1 cellular context compared by ENCODE assay signal in genomic region chr16:81767987-81768592, GRCh38.
TF ChIP-seq lines count a peak whose summit lies in the region.

No MANE protein-coding gene starts in this region.

TF ChIP-seq in HepG2, 621 proteins besides CTCF, POLR2A, EP300 and RAD21 (continued from another document and continues in another):
- no peak for TF ChIP-seq ZSCAN5A (CRISPR knock-in tag; IDR thresholded peaks at IDR 0.05; ENCODE audit: borderline replicate concordance)
- TF ChIP-seq WIZ (CRISPR knock-in tag; IDR thresholded peaks at IDR 0.05): no peak
- TF ChIP-seq GFI1 (CRISPR knock-in tag; IDR thresholded peaks at IDR 0.05; ENCODE audit: borderline replicate concordance): peak; percentile 98
- peak; percentile 51; the same call in 1 of the 2 replicates for TF ChIP-seq ZNF770 (CRISPR knock-in tag; IDR thresholded peaks at IDR 0.05)
- TF ChIP-seq NAIF1 (CRISPR knock-in tag; IDR thresholded peaks at IDR 0.05; ENCODE audit: borderline replicate concordance): no peak
- TF ChIP-seq ZFP1 (CRISPR knock-in tag; IDR thresholded peaks at IDR 0.05): peak; percentile 83; the same call in 1 of the 2 replicates
- TF ChIP-seq CBX5 (CRISPR knock-in tag; IDR thresholded peaks at IDR 0.05; ENCODE audit: borderline replicate concordance): no peak
- no peak for TF ChIP-seq ZNF468 (CRISPR knock-in tag; IDR thresholded peaks at IDR 0.05)
- TF ChIP-seq, protein P1, sequence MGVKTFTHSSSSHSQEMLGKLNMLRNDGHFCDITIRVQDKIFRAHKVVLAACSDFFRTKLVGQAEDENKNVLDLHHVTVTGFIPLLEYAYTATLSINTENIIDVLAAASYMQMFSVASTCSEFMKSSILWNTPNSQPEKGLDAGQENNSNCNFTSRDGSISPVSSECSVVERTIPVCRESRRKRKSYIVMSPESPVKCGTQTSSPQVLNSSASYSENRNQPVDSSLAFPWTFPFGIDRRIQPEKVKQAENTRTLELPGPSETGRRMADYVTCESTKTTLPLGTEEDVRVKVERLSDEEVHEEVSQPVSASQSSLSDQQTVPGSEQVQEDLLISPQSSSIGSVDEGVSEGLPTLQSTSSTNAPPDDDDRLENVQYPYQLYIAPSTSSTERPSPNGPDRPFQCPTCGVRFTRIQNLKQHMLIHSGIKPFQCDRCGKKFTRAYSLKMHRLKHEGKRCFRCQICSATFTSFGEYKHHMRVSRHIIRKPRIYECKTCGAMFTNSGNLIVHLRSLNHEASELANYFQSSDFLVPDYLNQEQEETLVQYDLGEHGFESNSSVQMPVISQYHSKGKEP (CRISPR knock-in tag; IDR thresholded peaks at IDR 0.05): no peak
- TF ChIP-seq RFX1 (IDR thresholded peaks at IDR 0.05): no peak
- TF ChIP-seq HNRNPLL (IDR thresholded peaks at IDR 0.05; ENCODE audit: low read depth, low read length, poor library complexity, severe bottlenecking): no peak
- peak; percentile 79; the same call in 1 of the 2 replicates for TF ChIP-seq ZFP90 (CRISPR knock-in tag; IDR thresholded peaks at IDR 0.05; ENCODE audit: borderline replicate concordance)
- TF ChIP-seq TCF12 (IDR thresholded peaks at IDR 0.05): no peak
- 0 out of 2 replicates have a peak, but pooled peaks have one; percentile 60 for TF ChIP-seq TCF12 (CRISPR knock-in tag; IDR thresholded peaks at IDR 0.05)
- TF ChIP-seq, protein P2, sequence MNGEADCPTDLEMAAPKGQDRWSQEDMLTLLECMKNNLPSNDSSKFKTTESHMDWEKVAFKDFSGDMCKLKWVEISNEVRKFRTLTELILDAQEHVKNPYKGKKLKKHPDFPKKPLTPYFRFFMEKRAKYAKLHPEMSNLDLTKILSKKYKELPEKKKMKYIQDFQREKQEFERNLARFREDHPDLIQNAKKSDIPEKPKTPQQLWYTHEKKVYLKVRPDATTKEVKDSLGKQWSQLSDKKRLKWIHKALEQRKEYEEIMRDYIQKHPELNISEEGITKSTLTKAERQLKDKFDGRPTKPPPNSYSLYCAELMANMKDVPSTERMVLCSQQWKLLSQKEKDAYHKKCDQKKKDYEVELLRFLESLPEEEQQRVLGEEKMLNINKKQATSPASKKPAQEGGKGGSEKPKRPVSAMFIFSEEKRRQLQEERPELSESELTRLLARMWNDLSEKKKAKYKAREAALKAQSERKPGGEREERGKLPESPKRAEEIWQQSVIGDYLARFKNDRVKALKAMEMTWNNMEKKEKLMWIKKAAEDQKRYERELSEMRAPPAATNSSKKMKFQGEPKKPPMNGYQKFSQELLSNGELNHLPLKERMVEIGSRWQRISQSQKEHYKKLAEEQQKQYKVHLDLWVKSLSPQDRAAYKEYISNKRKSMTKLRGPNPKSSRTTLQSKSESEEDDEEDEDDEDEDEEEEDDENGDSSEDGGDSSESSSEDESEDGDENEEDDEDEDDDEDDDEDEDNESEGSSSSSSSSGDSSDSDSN (CRISPR knock-in tag; IDR thresholded peaks at IDR 0.05): peak; percentile 45; the same call in 1 of the 2 replicates
- TF ChIP-seq ARID5B (CRISPR knock-in tag; IDR thresholded peaks at IDR 0.05): peak; percentile 93
- no peak for TF ChIP-seq ZFP37 (CRISPR knock-in tag; IDR thresholded peaks at IDR 0.05; ENCODE audit: borderline replicate concordance)
- TF ChIP-seq, protein P3, sequence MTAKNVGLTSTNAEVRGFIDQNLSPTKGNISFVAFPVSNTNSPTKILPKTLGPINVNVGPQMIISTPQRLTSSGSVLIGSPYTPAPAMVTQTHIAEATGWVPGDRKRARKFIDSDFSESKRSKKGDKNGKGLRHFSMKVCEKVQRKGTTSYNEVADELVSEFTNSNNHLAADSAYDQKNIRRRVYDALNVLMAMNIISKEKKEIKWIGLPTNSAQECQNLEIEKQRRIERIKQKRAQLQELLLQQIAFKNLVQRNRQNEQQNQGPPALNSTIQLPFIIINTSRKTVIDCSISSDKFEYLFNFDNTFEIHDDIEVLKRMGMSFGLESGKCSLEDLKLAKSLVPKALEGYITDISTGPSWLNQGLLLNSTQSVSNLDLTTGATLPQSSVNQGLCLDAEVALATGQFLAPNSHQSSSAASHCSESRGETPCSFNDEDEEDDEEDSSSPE (CRISPR knock-in tag; IDR thresholded peaks at IDR 0.05): no peak
- no peak for TF ChIP-seq MLXIP (CRISPR knock-in tag; IDR thresholded peaks at IDR 0.05; ENCODE audit: borderline replicate concordance)
- no peak for TF ChIP-seq ZNF597 (CRISPR knock-in tag; IDR thresholded peaks at IDR 0.05)
- TF ChIP-seq ZNF441 (CRISPR knock-in tag; IDR thresholded peaks at IDR 0.05; ENCODE audit: borderline replicate concordance): no peak
- TF ChIP-seq, protein P4, sequence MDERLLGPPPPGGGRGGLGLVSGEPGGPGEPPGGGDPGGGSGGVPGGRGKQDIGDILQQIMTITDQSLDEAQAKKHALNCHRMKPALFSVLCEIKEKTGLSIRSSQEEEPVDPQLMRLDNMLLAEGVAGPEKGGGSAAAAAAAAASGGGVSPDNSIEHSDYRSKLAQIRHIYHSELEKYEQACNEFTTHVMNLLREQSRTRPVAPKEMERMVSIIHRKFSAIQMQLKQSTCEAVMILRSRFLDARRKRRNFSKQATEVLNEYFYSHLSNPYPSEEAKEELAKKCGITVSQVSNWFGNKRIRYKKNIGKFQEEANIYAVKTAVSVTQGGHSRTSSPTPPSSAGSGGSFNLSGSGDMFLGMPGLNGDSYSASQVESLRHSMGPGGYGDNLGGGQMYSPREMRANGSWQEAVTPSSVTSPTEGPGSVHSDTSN (CRISPR knock-in tag; IDR thresholded peaks at IDR 0.05): no peak
- TF ChIP-seq, protein P5, sequence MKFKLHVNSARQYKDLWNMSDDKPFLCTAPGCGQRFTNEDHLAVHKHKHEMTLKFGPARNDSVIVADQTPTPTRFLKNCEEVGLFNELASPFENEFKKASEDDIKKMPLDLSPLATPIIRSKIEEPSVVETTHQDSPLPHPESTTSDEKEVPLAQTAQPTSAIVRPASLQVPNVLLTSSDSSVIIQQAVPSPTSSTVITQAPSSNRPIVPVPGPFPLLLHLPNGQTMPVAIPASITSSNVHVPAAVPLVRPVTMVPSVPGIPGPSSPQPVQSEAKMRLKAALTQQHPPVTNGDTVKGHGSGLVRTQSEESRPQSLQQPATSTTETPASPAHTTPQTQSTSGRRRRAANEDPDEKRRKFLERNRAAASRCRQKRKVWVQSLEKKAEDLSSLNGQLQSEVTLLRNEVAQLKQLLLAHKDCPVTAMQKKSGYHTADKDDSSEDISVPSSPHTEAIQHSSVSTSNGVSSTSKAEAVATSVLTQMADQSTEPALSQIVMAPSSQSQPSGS (CRISPR knock-in tag; IDR thresholded peaks at IDR 0.05): peak; percentile 68; the same call in 1 of the 2 replicates
- TF ChIP-seq JUNB (CRISPR knock-in tag; IDR thresholded peaks at IDR 0.05; ENCODE audit: borderline replicate concordance): no peak
- TF ChIP-seq TBP (CRISPR knock-in tag; IDR thresholded peaks at IDR 0.05): no peak
- TF ChIP-seq TCF7 (IDR thresholded peaks at IDR 0.05; ENCODE audit: low read depth): peak; percentile 51
- TF ChIP-seq CBX1 (IDR thresholded peaks at IDR 0.05; ENCODE audit: low read depth): no peak
- no peak for TF ChIP-seq CREBL2 (CRISPR knock-in tag; IDR thresholded peaks at IDR 0.05; ENCODE audit: borderline replicate concordance)
- peak; percentile 81 for TF ChIP-seq PITX1 (CRISPR knock-in tag; IDR thresholded peaks at IDR 0.05)
- TF ChIP-seq FLYWCH1 (CRISPR knock-in tag; IDR thresholded peaks at IDR 0.05): no peak
- peak; percentile 68 for TF ChIP-seq PPARG (CRISPR knock-in tag; conservative IDR thresholded peaks at IDR 0.05)
- TF ChIP-seq ZNF598 (CRISPR knock-in tag; IDR thresholded peaks at IDR 0.05; ENCODE audit: borderline replicate concordance): no peak; the same call in 1 of the 2 replicates
- no peak; the same call in 1 of the 2 replicates for TF ChIP-seq ARNT2 (CRISPR knock-in tag; IDR thresholded peaks at IDR 0.05; ENCODE audit: low read depth)
- TF ChIP-seq NKX3-1 (CRISPR knock-in tag; IDR thresholded peaks at IDR 0.05): peak; percentile 80
- TF ChIP-seq KLF6 (CRISPR knock-in tag; IDR thresholded peaks at IDR 0.05): peak; percentile 69; the same call in 1 of the 2 replicates
- TF ChIP-seq CCDC6 (CRISPR knock-in tag; IDR thresholded peaks at IDR 0.05): peak; percentile 66; the same call in 1 of the 2 replicates
- 0 out of 2 replicates have a peak, but pooled peaks have one; percentile 31 for TF ChIP-seq ZBTB7B (CRISPR knock-in tag; IDR thresholded peaks at IDR 0.05)
- TF ChIP-seq MED8 (CRISPR knock-in tag; IDR thresholded peaks at IDR 0.05; ENCODE audit: insufficient replicate concordance): no peak
- no peak for TF ChIP-seq SRF (IDR thresholded peaks at IDR 0.05; ENCODE audit: low read depth, low read length)
- TF ChIP-seq ZNF652 (CRISPR knock-in tag; IDR thresholded peaks at IDR 0.05; ENCODE audit: borderline replicate concordance, low read depth): peak; percentile 41; the same call in 1 of the 2 replicates
- no peak for TF ChIP-seq BORCS8-MEF2B (CRISPR knock-in tag; IDR thresholded peaks at IDR 0.05)
